8 cellular contexts compared by ENCODE assay signal in genomic region chr6:158026054-158026900, GRCh38. TPM values are rescaled to one million over a fixed set of nuclear protein-coding genes. Genes with fewer than 3 reads are reported as not detected.
A peak's percentile ranks its signal among the peaks of the same experiment; 100 is the strongest.
DNase-seq lines count a peak whose midpoint lies in the region; ATAC-seq and TF ChIP-seq lines count a peak whose summit lies in the region.

No MANE protein-coding gene starts in this region.

- H3K27ac Mint-ChIP-seq in activated naive CD8-positive, alpha-beta T cell treated with anti-CD3 and anti-CD28 coated beads for 36 hours, result peak overlapping the region; percentile 100

- WGBS in GM23248 (ENCODE audit: low coverage in 1 of 2, low lambda C conversion rate in 2 of 2, missing lambda C conversion rate in 2 of 2), 2 experiments, result 1% methylated on average over 15 to 21 of the region's 21 CpGs
- WGBS in heart right ventricle, 2 donors, result 21 to 26% methylated on average over 18 to 21 of the region's 21 CpGs

- DNase-seq in ELR (ENCODE audit: low read depth) (peak; percentile 97), GM23248 (peak; percentile 99), Kasumi-1 (lab: John Stamatoyannopoulos, UW) (peak; percentile 98 to 99), SKM-1 treated with dmso at 0.1 percent for 144 hours (lab: John Stamatoyannopoulos, UW; ENCODE audit: unreplicated experiment) (peak; percentile 76), heart right ventricle (peak; percentile 81 to 92), NCI-H526 (lab: John Stamatoyannopoulos, UW) (no peak)
- DNase-seq in activated naive CD8-positive, alpha-beta T cell treated with anti-CD3 and anti-CD28 coated beads for 36 hours, result peak; percentile 87

- peaks cover 33% of the 10 kb centered on the region; the same call in 1 of the 2 replicates for H3F3A ChIP-seq in GM23248 (ENCODE audit: insufficient read depth)

- in situ Hi-C loops in GM23248 (cut with MboI), result no loop called here

- H3K36me3 Mint-ChIP-seq in activated naive CD8-positive, alpha-beta T cell treated with anti-CD3 and anti-CD28 coated beads for 36 hours, result peaks cover 15% of the 10 kb centered on the region

- peaks cover under 1% of the 10 kb centered on the region; the same call in 1 of the 2 replicates for H3K36me3 ChIP-seq in GM23248 (ENCODE audit: low read depth)
- peaks cover 0 to 10% (median 0%) of the 10 kb centered on the region in 9 donors for H3K36me3 ChIP-seq in heart right ventricle
- H3K36me3 ChIP-seq in skeletal muscle satellite cell (ENCODE audit: insufficient read depth, low read length), result peaks cover 37% of the 10 kb centered on the region

- no peaks in the 10 kb centered on the region for H3K9me3 ChIP-seq in GM23248 (ENCODE audit: low read depth)
- H3K9me3 ChIP-seq in heart right ventricle, result no peaks in the 10 kb centered on the region
- no peaks in the 10 kb centered on the region for H3K9me3 ChIP-seq in skeletal muscle satellite cell (replicated peaks; ENCODE audit: low read length)

- H4K20me1 ChIP-seq in GM23248 (ENCODE audit: insufficient read depth), result no peaks in the 10 kb centered on the region

- intact Hi-C loops in heart right ventricle (cut with DNase I), result loop anchor here in 3 of 10 donors (5.0 kb wide), 1 partner anchor 44 kb away; the partner anchor contains the start of gene SYNJ2 (in 3 of the 3)

- H3K4me1 ChIP-seq in GM23248 (ENCODE audit: insufficient read depth) (peaks cover 28% of the 10 kb centered on the region), heart right ventricle (peaks cover 14 to 57% (median 42%) of the 10 kb centered on the region in 9 donors), skeletal muscle satellite cell (ENCODE audit: control insufficient read depth, insufficient read depth, low read length) (peaks cover 34% of the 10 kb centered on the region)

- peak overlapping the region; percentile 91 for H3K9ac ChIP-seq in GM23248
- H3K9ac ChIP-seq in skeletal muscle satellite cell (ENCODE audit: low read depth, low read length), result peak overlapping the region; percentile 71

- H3K27me3 ChIP-seq in GM23248 (replicated peaks; ENCODE audit: insufficient read depth) (no peaks in the 10 kb centered on the region), heart right ventricle (no peaks in the 10 kb centered on the region), skeletal muscle satellite cell (ENCODE audit: control insufficient read depth, insufficient read depth, low read length) (no peaks in the 10 kb centered on the region)

- H3K4me2 ChIP-seq in GM23248 (ENCODE audit: unreplicated experiment) (peak overlapping the region; percentile 75), skeletal muscle satellite cell (ENCODE audit: low read length) (peak overlapping the region; percentile 72)

- H3K9me2 ChIP-seq in GM23248 (ENCODE audit: insufficient read depth), result no peaks in the 10 kb centered on the region

- H3K4me1 Mint-ChIP-seq in activated naive CD8-positive, alpha-beta T cell treated with anti-CD3 and anti-CD28 coated beads for 36 hours, result peaks cover 38% of the 10 kb centered on the region

- no peaks in the 10 kb centered on the region for H3K27me3 Mint-ChIP-seq in activated naive CD8-positive, alpha-beta T cell treated with anti-CD3 and anti-CD28 coated beads for 36 hours

- 0 out of 2 replicates have a peak overlapping the region, but pooled peaks have one; percentile 3 for H2AFZ ChIP-seq in GM23248

- peak; percentile 80 to 89 (median 84) for ATAC-seq in heart right ventricle

- peak overlapping the region; percentile 99 for H3K27ac ChIP-seq in GM23248
- H3K27ac ChIP-seq in heart right ventricle, result peak overlapping the region; percentile 36 to 88 (median 80)

- peak overlapping the region; percentile 84 for H3K4me3 Mint-ChIP-seq in activated naive CD8-positive, alpha-beta T cell treated with anti-CD3 and anti-CD28 coated beads for 36 hours

- H3K4me3 ChIP-seq in GM23248 (peak overlapping the region; percentile 52), heart right ventricle (peak overlapping the region in 7 of 10 donors; percentile 0 to 31 (median 27)), skeletal muscle satellite cell (ENCODE audit: low read length) (peak overlapping the region; percentile 37)

- no peaks in the 10 kb centered on the region for H3K9me3 Mint-ChIP-seq in activated naive CD8-positive, alpha-beta T cell treated with anti-CD3 and anti-CD28 coated beads for 36 hours

- peak; percentile 33 to 74 (median 61) for TF ChIP-seq CTCF in heart right ventricle (IDR thresholded peaks at IDR 0.05)

- H3K79me2 ChIP-seq in GM23248 (ENCODE audit: insufficient read depth), result peaks cover 68% of the 10 kb centered on the region

RNA-seq across cellular contexts. Expression of gene SYNJ2, which starts 44.6 kb away (rescaled TPM):
- total RNA-seq in GM23248 (2014; rRNA removed; shearing (Covaris generic)), result 25.3 and 28.6 TPM in 2 replicates
- polyA plus RNA-seq in GM23248 (2016; fragmentation: Nextera tagmentation; extraction: Ambion mirVana), result 17.6 and 20.5 TPM in 2 replicates
- total RNA-seq in activated naive CD8-positive, alpha-beta T cell treated with anti-CD3 and anti-CD28 coated beads for 36 hours, result 10 to 100 TPM; 28.1 to 29.4 TPM
- 10 to 100 TPM; 14.0 to 27.8 (median 19.6) TPM for total RNA-seq in heart right ventricle
- 10 to 100 TPM; 14.5 to 17.6 TPM for polyA plus RNA-seq in heart right ventricle
- 23.6 and 32.5 TPM in 2 replicates for total RNA-seq in skeletal muscle satellite cell (2012; rRNA removed)

Comparison
In these comparisons a context has a peak if more than half of its experiments do, and no peak if none do; other contexts are left out.
1. DNase-seq: peak in ELR (single experiment), GM23248 (single experiment), Kasumi-1 (2 of 2), SKM-1 treated with dmso at 0.1 percent for 144 hours (single experiment), activated naive CD8-positive, alpha-beta T cell treated with anti-CD3 and anti-CD28 coated beads for 36 hours (single experiment) and heart right ventricle (2 of 2); none in NCI-H526 (0 of 2).
2. Peak in every context shown above with its lines, with median percentiles within 50 percentile points of each other: H3K4me3 ChIP-seq.